Comparison of ENCODE assay signal across 2 cellular contexts in the genomic region with DNA sequence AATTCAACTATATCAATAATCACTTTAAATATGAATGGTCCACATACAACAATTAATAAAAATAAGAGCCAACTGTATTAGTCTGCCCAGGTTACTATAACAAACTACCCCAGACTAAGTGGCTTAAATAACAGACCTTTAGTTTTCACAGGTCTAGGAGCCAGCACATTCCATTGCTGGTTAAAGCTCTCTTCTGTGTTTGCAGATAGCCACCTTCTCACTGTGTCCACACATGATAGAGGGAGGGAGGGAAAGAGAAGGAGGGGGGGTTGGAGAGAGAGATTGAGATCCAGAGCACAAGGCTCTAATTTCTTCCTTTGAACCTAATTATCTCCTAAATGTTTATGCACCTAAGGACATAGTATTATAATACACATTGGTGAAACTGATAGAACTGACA.
TF ChIP-seq lines count a peak whose summit lies in the region.

No MANE protein-coding gene starts in this region.

TF ChIP-seq in GM23338, 12 proteins besides CTCF, POLR2A, EP300 and RAD21 (continued from another document):
- TF ChIP-seq, protein P1, sequence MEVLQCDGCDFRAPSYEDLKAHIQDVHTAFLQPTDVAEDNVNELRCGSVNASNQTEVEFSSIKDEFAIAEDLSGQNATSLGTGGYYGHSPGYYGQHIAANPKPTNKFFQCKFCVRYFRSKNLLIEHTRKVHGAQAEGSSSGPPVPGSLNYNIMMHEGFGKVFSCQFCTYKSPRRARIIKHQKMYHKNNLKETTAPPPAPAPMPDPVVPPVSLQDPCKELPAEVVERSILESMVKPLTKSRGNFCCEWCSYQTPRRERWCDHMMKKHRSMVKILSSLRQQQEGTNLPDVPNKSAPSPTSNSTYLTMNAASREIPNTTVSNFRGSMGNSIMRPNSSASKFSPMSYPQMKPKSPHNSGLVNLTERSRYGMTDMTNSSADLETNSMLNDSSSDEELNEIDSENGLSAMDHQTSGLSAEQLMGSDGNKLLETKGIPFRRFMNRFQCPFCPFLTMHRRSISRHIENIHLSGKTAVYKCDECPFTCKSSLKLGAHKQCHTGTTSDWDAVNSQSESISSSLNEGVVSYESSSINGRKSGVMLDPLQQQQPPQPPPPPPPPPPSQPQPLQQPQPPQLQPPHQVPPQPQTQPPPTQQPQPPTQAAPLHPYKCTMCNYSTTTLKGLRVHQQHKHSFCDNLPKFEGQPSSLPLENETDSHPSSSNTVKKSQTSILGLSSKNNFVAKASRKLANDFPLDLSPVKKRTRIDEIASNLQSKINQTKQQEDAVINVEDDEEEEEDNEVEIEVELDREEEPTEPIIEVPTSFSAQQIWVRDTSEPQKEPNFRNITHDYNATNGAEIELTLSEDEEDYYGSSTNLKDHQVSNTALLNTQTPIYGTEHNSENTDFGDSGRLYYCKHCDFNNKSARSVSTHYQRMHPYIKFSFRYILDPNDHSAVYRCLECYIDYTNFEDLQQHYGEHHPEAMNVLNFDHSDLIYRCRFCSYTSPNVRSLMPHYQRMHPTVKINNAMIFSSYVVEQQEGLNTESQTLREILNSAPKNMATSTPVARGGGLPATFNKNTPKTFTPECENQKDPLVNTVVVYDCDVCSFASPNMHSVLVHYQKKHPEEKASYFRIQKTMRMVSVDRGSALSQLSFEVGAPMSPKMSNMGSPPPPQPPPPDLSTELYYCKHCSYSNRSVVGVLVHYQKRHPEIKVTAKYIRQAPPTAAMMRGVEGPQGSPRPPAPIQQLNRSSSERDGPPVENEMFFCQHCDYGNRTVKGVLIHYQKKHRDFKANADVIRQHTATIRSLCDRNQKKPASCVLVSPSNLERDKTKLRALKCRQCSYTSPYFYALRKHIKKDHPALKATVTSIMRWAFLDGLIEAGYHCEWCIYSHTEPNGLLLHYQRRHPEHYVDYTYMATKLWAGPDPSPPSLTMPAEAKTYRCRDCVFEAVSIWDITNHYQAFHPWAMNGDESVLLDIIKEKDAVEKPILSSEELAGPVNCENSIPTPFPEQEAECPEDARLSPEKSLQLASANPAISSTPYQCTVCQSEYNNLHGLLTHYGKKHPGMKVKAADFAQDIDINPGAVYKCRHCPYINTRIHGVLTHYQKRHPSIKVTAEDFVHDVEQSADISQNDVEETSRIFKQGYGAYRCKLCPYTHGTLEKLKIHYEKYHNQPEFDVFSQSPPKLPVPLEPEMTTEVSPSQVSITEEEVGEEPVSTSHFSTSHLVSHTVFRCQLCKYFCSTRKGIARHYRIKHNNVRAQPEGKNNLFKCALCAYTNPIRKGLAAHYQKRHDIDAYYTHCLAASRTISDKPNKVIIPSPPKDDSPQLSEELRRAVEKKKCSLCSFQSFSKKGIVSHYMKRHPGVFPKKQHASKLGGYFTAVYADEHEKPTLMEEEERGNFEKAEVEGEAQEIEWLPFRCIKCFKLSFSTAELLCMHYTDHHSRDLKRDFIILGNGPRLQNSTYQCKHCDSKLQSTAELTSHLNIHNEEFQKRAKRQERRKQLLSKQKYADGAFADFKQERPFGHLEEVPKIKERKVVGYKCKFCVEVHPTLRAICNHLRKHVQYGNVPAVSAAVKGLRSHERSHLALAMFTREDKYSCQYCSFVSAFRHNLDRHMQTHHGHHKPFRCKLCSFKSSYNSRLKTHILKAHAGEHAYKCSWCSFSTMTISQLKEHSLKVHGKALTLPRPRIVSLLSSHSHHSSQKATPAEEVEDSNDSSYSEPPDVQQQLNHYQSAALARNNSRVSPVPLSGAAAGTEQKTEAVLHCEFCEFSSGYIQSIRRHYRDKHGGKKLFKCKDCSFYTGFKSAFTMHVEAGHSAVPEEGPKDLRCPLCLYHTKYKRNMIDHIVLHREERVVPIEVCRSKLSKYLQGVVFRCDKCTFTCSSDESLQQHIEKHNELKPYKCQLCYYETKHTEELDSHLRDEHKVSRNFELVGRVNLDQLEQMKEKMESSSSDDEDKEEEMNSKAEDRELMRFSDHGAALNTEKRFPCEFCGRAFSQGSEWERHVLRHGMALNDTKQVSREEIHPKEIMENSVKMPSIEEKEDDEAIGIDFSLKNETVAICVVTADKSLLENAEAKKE (CRISPR knock-in tag; IDR thresholded peaks at IDR 0.05), result no peak
- TF ChIP-seq EZH2 (IDR thresholded peaks at IDR 0.05; ENCODE audit: low read depth, unreplicated experiment) (no peak), CREB1 (CRISPR knock-in tag; IDR thresholded peaks at IDR 0.05; ENCODE audit: low read depth) (no peak)
- TF ChIP-seq, protein P2, sequence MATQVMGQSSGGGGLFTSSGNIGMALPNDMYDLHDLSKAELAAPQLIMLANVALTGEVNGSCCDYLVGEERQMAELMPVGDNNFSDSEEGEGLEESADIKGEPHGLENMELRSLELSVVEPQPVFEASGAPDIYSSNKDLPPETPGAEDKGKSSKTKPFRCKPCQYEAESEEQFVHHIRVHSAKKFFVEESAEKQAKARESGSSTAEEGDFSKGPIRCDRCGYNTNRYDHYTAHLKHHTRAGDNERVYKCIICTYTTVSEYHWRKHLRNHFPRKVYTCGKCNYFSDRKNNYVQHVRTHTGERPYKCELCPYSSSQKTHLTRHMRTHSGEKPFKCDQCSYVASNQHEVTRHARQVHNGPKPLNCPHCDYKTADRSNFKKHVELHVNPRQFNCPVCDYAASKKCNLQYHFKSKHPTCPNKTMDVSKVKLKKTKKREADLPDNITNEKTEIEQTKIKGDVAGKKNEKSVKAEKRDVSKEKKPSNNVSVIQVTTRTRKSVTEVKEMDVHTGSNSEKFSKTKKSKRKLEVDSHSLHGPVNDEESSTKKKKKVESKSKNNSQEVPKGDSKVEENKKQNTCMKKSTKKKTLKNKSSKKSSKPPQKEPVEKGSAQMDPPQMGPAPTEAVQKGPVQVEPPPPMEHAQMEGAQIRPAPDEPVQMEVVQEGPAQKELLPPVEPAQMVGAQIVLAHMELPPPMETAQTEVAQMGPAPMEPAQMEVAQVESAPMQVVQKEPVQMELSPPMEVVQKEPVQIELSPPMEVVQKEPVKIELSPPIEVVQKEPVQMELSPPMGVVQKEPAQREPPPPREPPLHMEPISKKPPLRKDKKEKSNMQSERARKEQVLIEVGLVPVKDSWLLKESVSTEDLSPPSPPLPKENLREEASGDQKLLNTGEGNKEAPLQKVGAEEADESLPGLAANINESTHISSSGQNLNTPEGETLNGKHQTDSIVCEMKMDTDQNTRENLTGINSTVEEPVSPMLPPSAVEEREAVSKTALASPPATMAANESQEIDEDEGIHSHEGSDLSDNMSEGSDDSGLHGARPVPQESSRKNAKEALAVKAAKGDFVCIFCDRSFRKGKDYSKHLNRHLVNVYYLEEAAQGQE (IDR thresholded peaks at IDR 0.05; ENCODE audit: unreplicated experiment), result no peak

TF ChIP-seq in WTC11, 78 proteins besides CTCF, POLR2A, EP300 and RAD21 (continued from another document):
- TF ChIP-seq, protein P3, sequence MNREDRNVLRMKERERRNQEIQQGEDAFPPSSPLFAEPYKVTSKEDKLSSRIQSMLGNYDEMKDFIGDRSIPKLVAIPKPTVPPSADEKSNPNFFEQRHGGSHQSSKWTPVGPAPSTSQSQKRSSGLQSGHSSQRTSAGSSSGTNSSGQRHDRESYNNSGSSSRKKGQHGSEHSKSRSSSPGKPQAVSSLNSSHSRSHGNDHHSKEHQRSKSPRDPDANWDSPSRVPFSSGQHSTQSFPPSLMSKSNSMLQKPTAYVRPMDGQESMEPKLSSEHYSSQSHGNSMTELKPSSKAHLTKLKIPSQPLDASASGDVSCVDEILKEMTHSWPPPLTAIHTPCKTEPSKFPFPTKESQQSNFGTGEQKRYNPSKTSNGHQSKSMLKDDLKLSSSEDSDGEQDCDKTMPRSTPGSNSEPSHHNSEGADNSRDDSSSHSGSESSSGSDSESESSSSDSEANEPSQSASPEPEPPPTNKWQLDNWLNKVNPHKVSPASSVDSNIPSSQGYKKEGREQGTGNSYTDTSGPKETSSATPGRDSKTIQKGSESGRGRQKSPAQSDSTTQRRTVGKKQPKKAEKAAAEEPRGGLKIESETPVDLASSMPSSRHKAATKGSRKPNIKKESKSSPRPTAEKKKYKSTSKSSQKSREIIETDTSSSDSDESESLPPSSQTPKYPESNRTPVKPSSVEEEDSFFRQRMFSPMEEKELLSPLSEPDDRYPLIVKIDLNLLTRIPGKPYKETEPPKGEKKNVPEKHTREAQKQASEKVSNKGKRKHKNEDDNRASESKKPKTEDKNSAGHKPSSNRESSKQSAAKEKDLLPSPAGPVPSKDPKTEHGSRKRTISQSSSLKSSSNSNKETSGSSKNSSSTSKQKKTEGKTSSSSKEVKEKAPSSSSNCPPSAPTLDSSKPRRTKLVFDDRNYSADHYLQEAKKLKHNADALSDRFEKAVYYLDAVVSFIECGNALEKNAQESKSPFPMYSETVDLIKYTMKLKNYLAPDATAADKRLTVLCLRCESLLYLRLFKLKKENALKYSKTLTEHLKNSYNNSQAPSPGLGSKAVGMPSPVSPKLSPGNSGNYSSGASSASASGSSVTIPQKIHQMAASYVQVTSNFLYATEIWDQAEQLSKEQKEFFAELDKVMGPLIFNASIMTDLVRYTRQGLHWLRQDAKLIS (CRISPR knock-in tag; IDR thresholded peaks at IDR 0.05; ENCODE audit: borderline replicate concordance), result no peak
- TF ChIP-seq GRHL2 (CRISPR knock-in tag; IDR thresholded peaks at IDR 0.05; ENCODE audit: insufficient replicate concordance, severe bottlenecking), result no peak
